In the genomic region with DNA sequence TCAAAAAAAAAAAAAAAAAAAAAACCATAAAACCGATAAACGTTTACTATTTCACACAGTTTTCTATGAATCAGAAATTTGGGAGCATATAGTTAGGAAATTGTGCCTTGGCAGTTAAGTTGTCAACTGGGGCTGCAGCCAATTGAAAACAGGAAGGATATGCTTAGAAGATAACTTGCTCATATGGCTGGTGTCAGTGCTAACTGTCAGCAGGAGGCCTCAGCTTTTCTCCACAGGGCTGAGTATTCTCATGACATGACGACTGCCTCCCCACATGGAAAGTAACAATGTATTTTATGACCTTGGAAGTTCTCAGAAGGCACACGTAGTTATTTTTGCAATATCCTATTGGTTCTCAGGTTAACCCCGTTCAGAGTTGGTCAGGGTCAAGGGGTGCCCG, we compare ENCODE assay signal across 1 cellular context.
TF ChIP-seq lines count a peak whose summit lies in the region.

No MANE protein-coding gene starts in this region.

TF ChIP-seq in GM23338, 12 proteins besides CTCF, POLR2A, EP300 and RAD21 (continued from another document):
- TF ChIP-seq, protein P1, sequence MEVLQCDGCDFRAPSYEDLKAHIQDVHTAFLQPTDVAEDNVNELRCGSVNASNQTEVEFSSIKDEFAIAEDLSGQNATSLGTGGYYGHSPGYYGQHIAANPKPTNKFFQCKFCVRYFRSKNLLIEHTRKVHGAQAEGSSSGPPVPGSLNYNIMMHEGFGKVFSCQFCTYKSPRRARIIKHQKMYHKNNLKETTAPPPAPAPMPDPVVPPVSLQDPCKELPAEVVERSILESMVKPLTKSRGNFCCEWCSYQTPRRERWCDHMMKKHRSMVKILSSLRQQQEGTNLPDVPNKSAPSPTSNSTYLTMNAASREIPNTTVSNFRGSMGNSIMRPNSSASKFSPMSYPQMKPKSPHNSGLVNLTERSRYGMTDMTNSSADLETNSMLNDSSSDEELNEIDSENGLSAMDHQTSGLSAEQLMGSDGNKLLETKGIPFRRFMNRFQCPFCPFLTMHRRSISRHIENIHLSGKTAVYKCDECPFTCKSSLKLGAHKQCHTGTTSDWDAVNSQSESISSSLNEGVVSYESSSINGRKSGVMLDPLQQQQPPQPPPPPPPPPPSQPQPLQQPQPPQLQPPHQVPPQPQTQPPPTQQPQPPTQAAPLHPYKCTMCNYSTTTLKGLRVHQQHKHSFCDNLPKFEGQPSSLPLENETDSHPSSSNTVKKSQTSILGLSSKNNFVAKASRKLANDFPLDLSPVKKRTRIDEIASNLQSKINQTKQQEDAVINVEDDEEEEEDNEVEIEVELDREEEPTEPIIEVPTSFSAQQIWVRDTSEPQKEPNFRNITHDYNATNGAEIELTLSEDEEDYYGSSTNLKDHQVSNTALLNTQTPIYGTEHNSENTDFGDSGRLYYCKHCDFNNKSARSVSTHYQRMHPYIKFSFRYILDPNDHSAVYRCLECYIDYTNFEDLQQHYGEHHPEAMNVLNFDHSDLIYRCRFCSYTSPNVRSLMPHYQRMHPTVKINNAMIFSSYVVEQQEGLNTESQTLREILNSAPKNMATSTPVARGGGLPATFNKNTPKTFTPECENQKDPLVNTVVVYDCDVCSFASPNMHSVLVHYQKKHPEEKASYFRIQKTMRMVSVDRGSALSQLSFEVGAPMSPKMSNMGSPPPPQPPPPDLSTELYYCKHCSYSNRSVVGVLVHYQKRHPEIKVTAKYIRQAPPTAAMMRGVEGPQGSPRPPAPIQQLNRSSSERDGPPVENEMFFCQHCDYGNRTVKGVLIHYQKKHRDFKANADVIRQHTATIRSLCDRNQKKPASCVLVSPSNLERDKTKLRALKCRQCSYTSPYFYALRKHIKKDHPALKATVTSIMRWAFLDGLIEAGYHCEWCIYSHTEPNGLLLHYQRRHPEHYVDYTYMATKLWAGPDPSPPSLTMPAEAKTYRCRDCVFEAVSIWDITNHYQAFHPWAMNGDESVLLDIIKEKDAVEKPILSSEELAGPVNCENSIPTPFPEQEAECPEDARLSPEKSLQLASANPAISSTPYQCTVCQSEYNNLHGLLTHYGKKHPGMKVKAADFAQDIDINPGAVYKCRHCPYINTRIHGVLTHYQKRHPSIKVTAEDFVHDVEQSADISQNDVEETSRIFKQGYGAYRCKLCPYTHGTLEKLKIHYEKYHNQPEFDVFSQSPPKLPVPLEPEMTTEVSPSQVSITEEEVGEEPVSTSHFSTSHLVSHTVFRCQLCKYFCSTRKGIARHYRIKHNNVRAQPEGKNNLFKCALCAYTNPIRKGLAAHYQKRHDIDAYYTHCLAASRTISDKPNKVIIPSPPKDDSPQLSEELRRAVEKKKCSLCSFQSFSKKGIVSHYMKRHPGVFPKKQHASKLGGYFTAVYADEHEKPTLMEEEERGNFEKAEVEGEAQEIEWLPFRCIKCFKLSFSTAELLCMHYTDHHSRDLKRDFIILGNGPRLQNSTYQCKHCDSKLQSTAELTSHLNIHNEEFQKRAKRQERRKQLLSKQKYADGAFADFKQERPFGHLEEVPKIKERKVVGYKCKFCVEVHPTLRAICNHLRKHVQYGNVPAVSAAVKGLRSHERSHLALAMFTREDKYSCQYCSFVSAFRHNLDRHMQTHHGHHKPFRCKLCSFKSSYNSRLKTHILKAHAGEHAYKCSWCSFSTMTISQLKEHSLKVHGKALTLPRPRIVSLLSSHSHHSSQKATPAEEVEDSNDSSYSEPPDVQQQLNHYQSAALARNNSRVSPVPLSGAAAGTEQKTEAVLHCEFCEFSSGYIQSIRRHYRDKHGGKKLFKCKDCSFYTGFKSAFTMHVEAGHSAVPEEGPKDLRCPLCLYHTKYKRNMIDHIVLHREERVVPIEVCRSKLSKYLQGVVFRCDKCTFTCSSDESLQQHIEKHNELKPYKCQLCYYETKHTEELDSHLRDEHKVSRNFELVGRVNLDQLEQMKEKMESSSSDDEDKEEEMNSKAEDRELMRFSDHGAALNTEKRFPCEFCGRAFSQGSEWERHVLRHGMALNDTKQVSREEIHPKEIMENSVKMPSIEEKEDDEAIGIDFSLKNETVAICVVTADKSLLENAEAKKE (CRISPR knock-in tag; IDR thresholded peaks at IDR 0.05) = no peak
- TF ChIP-seq ZNF331 (CRISPR knock-in tag; IDR thresholded peaks at IDR 0.05; ENCODE audit: low read depth) = no peak
- TF ChIP-seq CREB1 (CRISPR knock-in tag; IDR thresholded peaks at IDR 0.05; ENCODE audit: low read depth) = no peak
